12 cellular contexts compared by ENCODE assay signal in genomic region chr2:225270053-225270452, GRCh38.
A peak's percentile ranks its signal among the peaks of the same experiment; 100 is the strongest.
DNase-seq lines count a peak whose midpoint lies in the region; ATAC-seq and TF ChIP-seq lines count a peak whose summit lies in the region.
"Had no signal": no experiment of that assay in that cellular context is flagged by ENCODE, and none has a peak within 500 bp of the region (broad histone marks: within the 10 kb centered on the region; RNA-seq: fewer than 3 reads in every experiment).

No MANE protein-coding gene starts in this region.

- no TSS peak for BruUV-seq in OCI-LY7 (replicated peaks; lab: Mats Ljungman, UMichigan)

- no peaks in the 10 kb centered on the region for H3K27me3 ChIP-seq in psoas muscle (ENCODE audit: insufficient read depth in 3 of 3, low read length in 2 of 3)
- H3K27me3 ChIP-seq: MG63 had no signal

- H3K27ac ChIP-seq in OCI-LY7 (ENCODE audit: low read depth, low read length, poor library complexity, severe bottlenecking) = peak overlapping the region; percentile 77
- H3K27ac ChIP-seq in psoas muscle = no peak overlapping the region
- H3K27ac ChIP-seq: PC-9, SK-N-MC had no signal

- no peaks in the 10 kb centered on the region for H4K20me1 ChIP-seq in OCI-LY7 (ENCODE audit: insufficient read depth, low read length)

- H3K4me3 ChIP-seq in OCI-LY7 (ENCODE audit: low read depth, low read length, poor library complexity, severe bottlenecking) (peak overlapping the region; percentile 3), psoas muscle (no peak overlapping the region)
- H3K4me3 ChIP-seq: MG63, PC-9, SK-N-MC had no signal

- POLR2A ChIA-PET in OCI-LY7 (lab: Charles Lee) = no interaction called here

- peaks cover 49% of the 10 kb centered on the region for H3K36me3 ChIP-seq in OCI-LY7 (ENCODE audit: insufficient read depth, low read length)
- no peaks in the 10 kb centered on the region for H3K36me3 ChIP-seq in psoas muscle (ENCODE audit: insufficient read depth in 1 of 2, low read depth in 1 of 2)
- H3K36me3 ChIP-seq: MG63 had no signal

- H3K79me2 ChIP-seq in OCI-LY7 (ENCODE audit: insufficient read depth, low read depth, low read length) = no peaks in the 10 kb centered on the region

- H3K4me2 ChIP-seq in OCI-LY7 (ENCODE audit: low read length) = peak overlapping the region; percentile 52
- H3K4me2 ChIP-seq: PC-9 had no signal

- H3K9me2 ChIP-seq in OCI-LY7 (ENCODE audit: insufficient read depth, low read length) = no peaks in the 10 kb centered on the region

- DNase-seq in SHP77 (lab: John Stamatoyannopoulos, UW) (peak; percentile 3 to 10), SHP77 treated with DMSO at 0.1 percent for 48 hours (lab: John Stamatoyannopoulos, UW) (no peak), NCI-H146 treated with DMSO at 0.1 percent for 48 hours (lab: John Stamatoyannopoulos, UW; ENCODE audit: unreplicated experiment) (peak; percentile 30), OCI-LY7 (ENCODE audit: low spot score) (peak; percentile 74), psoas muscle (no peak), Right ventricle myocardium superior (no peak)
- DNase-seq: Caco-2, NCI-H526 treated with DMSO at 0.1 percent for 48 hours had no signal

- CTCF ChIA-PET in OCI-LY7 (lab: Charles Lee; ENCODE audit: unreplicated experiment) = no interaction called here

- H2AFZ ChIP-seq in OCI-LY7 (ENCODE audit: low read length) = peak overlapping the region; percentile 35; the same call in 1 of the 2 replicates
- H2AFZ ChIP-seq: PC-9 had no signal

- TF ChIP-seq CTCF in OCI-LY7 (conservative IDR thresholded peaks at IDR 0.05; ENCODE audit: low read length) = no peak
- no peak for TF ChIP-seq CTCF in psoas muscle (IDR thresholded peaks at IDR 0.05)

- H3K4me1 ChIP-seq in OCI-LY7 (ENCODE audit: insufficient read depth, low read length, poor library complexity, severe bottlenecking) (peaks cover 45% of the 10 kb centered on the region), psoas muscle (no peaks in the 10 kb centered on the region)
- H3K4me1 ChIP-seq: Caco-2 had no signal

- ATAC-seq in psoas muscle (no peak), Right ventricle myocardium superior (ENCODE audit: poor library complexity) (no peak), HG03039 (IDR thresholded peaks at IDR 0.05; ENCODE audit: unreplicated experiment) (no peak)

- intact Hi-C loops in OCI-LY7 (cut with micrococcal nuclease; ENCODE audit: unreplicated experiment) = loop anchor here (5.0 to 10.0 kb wide), 5 partner anchors 167 to 1705 kb away; partner anchors contain the start of gene IRS1
- intact Hi-C loops in psoas muscle (cut with DNase I) = no loop called here
- intact Hi-C loops in Right ventricle myocardium superior (cut with DNase I) = no loop called here

- H3K9me3 ChIP-seq in OCI-LY7 (ENCODE audit: low read length) (peaks cover 41% of the 10 kb centered on the region), psoas muscle (no peaks in the 10 kb centered on the region)
- H3K9me3 ChIP-seq: Caco-2, MG63 had no signal

Comparison
In these comparisons a context has a peak if more than half of its experiments do, and no peak if none do; other contexts are left out.
1. DNase-seq: peak in SHP77 (2 of 2), NCI-H146 treated with DMSO at 0.1 percent for 48 hours (single experiment) and OCI-LY7 (single experiment); none in SHP77 treated with DMSO at 0.1 percent for 48 hours (single experiment), psoas muscle (0 of 2) and Right ventricle myocardium superior (single experiment).